Comparison of ENCODE assay signal across 21 cellular contexts in genomic region chr2:71591044-71591443, GRCh38.
"Had no signal": no experiment of that assay in that cellular context is flagged by ENCODE, and none has a peak within 500 bp of the region (broad histone marks: within the 10 kb centered on the region; RNA-seq: fewer than 3 reads in every experiment).

No MANE protein-coding gene starts in this region.

- H3K9me3 Mint-ChIP-seq: activated CD4-positive, alpha-beta memory T cell treated with anti-CD3 and anti-CD28 coated beads, Interleukin-2, amount 10 ng/mL, durations not matched to agents 7 days and 5 days; activated CD4-positive, alpha-beta T cell treated with anti-CD3 and anti-CD28 coated beads, Interleukin-2, amount 10 ng/mL, durations not matched to agents 24 days and 14 days; activated naive CD8-positive, alpha-beta T cell treated with anti-CD3 and anti-CD28 coated beads, Interleukin-2, amount 50 U/mL, for 24 hours; activated T-helper 1 cell treated with anti-CD3 and anti-CD28 coated beads, Interleukin-12 subunit alpha, Interleukin-12 subunit beta, Interleukin-2, Interleukin-4 antibody, amounts not matched to agents 30 ng/mL and 10 ng/mL and 1 ng/mL, durations not matched to agents 14 hours and 24 hours and 36 hours; naive thymus-derived CD4-positive, alpha-beta T cell; stimulated activated effector memory CD8-positive, alpha-beta T cell treated with anti-CD3 and anti-CD28 coated beads, Interleukin-12 subunit alpha, Interleukin-12 subunit beta, amount 100 ng/mL, for 72 hours; stimulated activated naive CD8-positive, alpha-beta T cell treated with anti-CD3 and anti-CD28 coated beads, Interleukin-15, amount 100 ng/mL, for 72 hours had no signal

- ATAC-seq: activated CD4-positive, CD25-positive, alpha-beta regulatory T cell treated with anti-CD3 and anti-CD28 coated beads, Interleukin-2, amount 50 U/mL, for 24 hours; activated naive CD8-positive, alpha-beta T cell treated with anti-CD3 and anti-CD28 coated beads, Interleukin-2, amount 50 U/mL, for 24 hours; foreskin keratinocyte; naive thymus-derived CD4-positive, alpha-beta T cell; sciatic nerve; stimulated activated effector memory CD8-positive, alpha-beta T cell treated with anti-CD3 and anti-CD28 coated beads, Interleukin-12 subunit alpha, Interleukin-12 subunit beta, amount 100 ng/mL, for 72 hours; stimulated activated naive CD8-positive, alpha-beta T cell treated with anti-CD3 and anti-CD28 coated beads, Interleukin-15, amount 100 ng/mL, for 72 hours had no signal

- H3K36me3 Mint-ChIP-seq: brain; naive thymus-derived CD4-positive, alpha-beta T cell; stimulated activated effector memory CD8-positive, alpha-beta T cell treated with anti-CD3 and anti-CD28 coated beads, Interleukin-12 subunit alpha, Interleukin-12 subunit beta, amount 100 ng/mL, for 72 hours had no signal

- H3K36me3 ChIP-seq: suprapubic skin, transverse colon had no signal

- H3K4me3 Mint-ChIP-seq: activated CD4-positive, alpha-beta memory T cell treated with anti-CD3 and anti-CD28 coated beads, Interleukin-2, amount 10 ng/mL, durations not matched to agents 7 days and 5 days; activated CD4-positive, alpha-beta T cell treated with anti-CD3 and anti-CD28 coated beads, Interleukin-2, amount 10 ng/mL, durations not matched to agents 24 days and 14 days; activated naive CD8-positive, alpha-beta T cell treated with anti-CD3 and anti-CD28 coated beads, Interleukin-2, amount 50 U/mL, for 24 hours; activated T-helper 1 cell treated with anti-CD3 and anti-CD28 coated beads, Interleukin-12 subunit alpha, Interleukin-12 subunit beta, Interleukin-2, Interleukin-4 antibody, amounts not matched to agents 30 ng/mL and 10 ng/mL and 1 ng/mL, durations not matched to agents 14 hours and 24 hours and 36 hours; brain; naive thymus-derived CD4-positive, alpha-beta T cell; stimulated activated effector memory CD8-positive, alpha-beta T cell treated with anti-CD3 and anti-CD28 coated beads, Interleukin-12 subunit alpha, Interleukin-12 subunit beta, amount 100 ng/mL, for 72 hours; stimulated activated naive CD8-positive, alpha-beta T cell treated with anti-CD3 and anti-CD28 coated beads, Interleukin-15, amount 100 ng/mL, for 72 hours had no signal

- H3K9me3 ChIP-seq: left ventricle myocardium inferior, suprapubic skin, transverse colon had no signal

- FAIRE-seq: small intestine had no signal

- H3K27me3 ChIP-seq: suprapubic skin, transverse colon had no signal

- H3K4me3 ChIP-seq: left ventricle myocardium inferior, suprapubic skin, transverse colon had no signal

- H3K27ac ChIP-seq: foreskin keratinocyte, left ventricle myocardium inferior, suprapubic skin, transverse colon, VCaP had no signal

- H3K4me1 Mint-ChIP-seq: activated CD4-positive, alpha-beta memory T cell treated with anti-CD3 and anti-CD28 coated beads, Interleukin-2, amount 10 ng/mL, durations not matched to agents 7 days and 5 days; activated CD4-positive, alpha-beta T cell treated with anti-CD3 and anti-CD28 coated beads, Interleukin-2, amount 10 ng/mL, durations not matched to agents 24 days and 14 days; activated naive CD8-positive, alpha-beta T cell treated with anti-CD3 and anti-CD28 coated beads, Interleukin-2, amount 50 U/mL, for 24 hours; naive thymus-derived CD4-positive, alpha-beta T cell; stimulated activated effector memory CD8-positive, alpha-beta T cell treated with anti-CD3 and anti-CD28 coated beads, Interleukin-12 subunit alpha, Interleukin-12 subunit beta, amount 100 ng/mL, for 72 hours; stimulated activated naive CD8-positive, alpha-beta T cell treated with anti-CD3 and anti-CD28 coated beads, Interleukin-15, amount 100 ng/mL, for 72 hours had no signal

- H3K4me1 ChIP-seq: foreskin keratinocyte, left ventricle myocardium inferior, suprapubic skin had no signal

- H3K27ac Mint-ChIP-seq: activated CD4-positive, alpha-beta memory T cell treated with anti-CD3 and anti-CD28 coated beads, Interleukin-2, amount 10 ng/mL, durations not matched to agents 7 days and 5 days; activated CD4-positive, alpha-beta T cell treated with anti-CD3 and anti-CD28 coated beads, Interleukin-2, amount 10 ng/mL, durations not matched to agents 24 days and 14 days; activated naive CD8-positive, alpha-beta T cell treated with anti-CD3 and anti-CD28 coated beads, Interleukin-2, amount 50 U/mL, for 24 hours; activated T-helper 1 cell treated with anti-CD3 and anti-CD28 coated beads, Interleukin-12 subunit alpha, Interleukin-12 subunit beta, Interleukin-2, Interleukin-4 antibody, amounts not matched to agents 30 ng/mL and 10 ng/mL and 1 ng/mL, durations not matched to agents 14 hours and 24 hours and 36 hours; naive thymus-derived CD4-positive, alpha-beta T cell; stimulated activated effector memory CD8-positive, alpha-beta T cell treated with anti-CD3 and anti-CD28 coated beads, Interleukin-12 subunit alpha, Interleukin-12 subunit beta, amount 100 ng/mL, for 72 hours had no signal

- H3K27me3 Mint-ChIP-seq: activated CD4-positive, alpha-beta memory T cell treated with anti-CD3 and anti-CD28 coated beads, Interleukin-2, amount 10 ng/mL, durations not matched to agents 7 days and 5 days; activated CD4-positive, alpha-beta T cell treated with anti-CD3 and anti-CD28 coated beads, Interleukin-2, amount 10 ng/mL, durations not matched to agents 24 days and 14 days; naive thymus-derived CD4-positive, alpha-beta T cell; stimulated activated naive CD8-positive, alpha-beta T cell treated with anti-CD3 and anti-CD28 coated beads, Interleukin-15, amount 100 ng/mL, for 72 hours had no signal

- DNase-seq: activated CD4-positive, alpha-beta memory T cell treated with anti-CD3 and anti-CD28 coated beads, Interleukin-2, amount 10 ng/mL, durations not matched to agents 7 days and 5 days; activated CD4-positive, alpha-beta T cell treated with anti-CD3 and anti-CD28 coated beads, Interleukin-2, amount 10 ng/mL, durations not matched to agents 24 days and 14 days; activated gamma-delta T cell; activated naive CD4-positive, alpha-beta T cell treated with anti-CD3 and anti-CD28 coated beads, Interleukin-2, amount 50 U/mL, for 16 hours; activated naive CD8-positive, alpha-beta T cell treated with anti-CD3 and anti-CD28 coated beads, Interleukin-2, amount 50 U/mL, for 24 hours; aorta; cortex of kidney; foreskin keratinocyte; left ventricle myocardium inferior; naive thymus-derived CD4-positive, alpha-beta T cell; small intestine; stimulated activated CD4-positive, alpha-beta T cell treated with anti-CD3 and anti-CD28 coated beads, Interleukin-2, amount 100 ng/mL, for 24 hours; stimulated activated naive CD8-positive, alpha-beta T cell treated with anti-CD3 and anti-CD28 coated beads, Interleukin-15, amount 100 ng/mL, for 72 hours; transverse colon had no signal
